23 cellular contexts compared by ENCODE assay signal in genomic region chr17:70040336-70040735, GRCh38. TPM values are rescaled to one million over a fixed set of nuclear protein-coding genes. Genes with fewer than 3 reads are reported as not detected.
DNase-seq lines count a peak whose midpoint lies in the region; ATAC-seq lines count a peak whose summit lies in the region.
"Had no signal": no experiment of that assay in that cellular context is flagged by ENCODE, and none has a peak within 500 bp of the region (broad histone marks: within the 10 kb centered on the region; RNA-seq: fewer than 3 reads in every experiment).

No MANE protein-coding gene starts in this region.

- CTCF ChIA-PET in activated CD4-positive, alpha-beta T cell treated with anti-CD3 and anti-CD28 coated beads for 36 hours (lab: Charles Lee), result no interaction called here

- H3K4me1 Mint-ChIP-seq in activated CD4-positive, alpha-beta T cell treated with anti-CD3 and anti-CD28 coated beads for 36 hours, result no peaks in the 10 kb centered on the region
- H3K4me1 Mint-ChIP-seq: B cell had no signal

- no peaks in the 10 kb centered on the region for H3K36me3 ChIP-seq in HAP-1 (replicated peaks)
- H3K36me3 ChIP-seq: tibial nerve had no signal

- no peak overlapping the region for H3K4me3 ChIP-seq in HAP-1
- H3K4me3 ChIP-seq: tibial nerve had no signal

- H3K9me3 ChIP-seq in HAP-1, result no peaks in the 10 kb centered on the region
- H3K9me3 ChIP-seq: tibial nerve had no signal

- H3K27me3 ChIP-seq in HAP-1 (ENCODE audit: low read depth), result no peaks in the 10 kb centered on the region
- H3K27me3 ChIP-seq: tibial nerve had no signal

- intact Hi-C loops in activated CD4-positive, alpha-beta T cell treated with anti-CD3 and anti-CD28 coated beads for 36 hours (cut with DNase I, micrococcal nuclease), result no loop called here

- no peaks in the 10 kb centered on the region for H3K4me1 ChIP-seq in HAP-1

- no peak for DNase-seq in activated CD4-positive, alpha-beta T cell treated with anti-CD3 and anti-CD28 coated beads for 36 hours
- no peak for DNase-seq in activated CD4-positive, alpha-beta T cell treated with anti-CD3 and anti-CD28 coated beads, Interleukin-2, amount 50 U/mL, for 1 hour
- DNase-seq in amniotic epithelial cell (ENCODE audit: low read depth), result peak; percentile 55
- DNase-seq in fibroblast of peridontal ligament (ENCODE audit: extremely low read depth), result peak; percentile 42
- DNase-seq in stromal cell of bone marrow (ENCODE audit: low read depth), result peak; percentile 79
- no peak for DNase-seq in HAP-1 (ENCODE audit: low spot score in 2 of 2)
- DNase-seq: activated CD4-positive, alpha-beta T cell treated with anti-CD3 and anti-CD28 coated beads for 48 hours; activated gamma-delta T cell treated with Interleukin-2 at 50 U/mL for 16 hours; aorta; glutamatergic neuron; Kasumi-1; NCI-H2107; NCI-H510A; right cardiac atrium; stimulated activated naive CD4-positive, alpha-beta T cell; SW 1271 had no signal

- POLR2A ChIA-PET in activated CD4-positive, alpha-beta T cell treated with anti-CD3 and anti-CD28 coated beads for 36 hours (lab: Charles Lee), result no interaction called here

- ATAC-seq in activated CD4-positive, alpha-beta T cell treated with anti-CD3 and anti-CD28 coated beads for 36 hours, result peak; percentile 77
- no peak for ATAC-seq in GM18867 (IDR thresholded peaks at IDR 0.05; ENCODE audit: unreplicated experiment)
- no peak for ATAC-seq in GM18907 (IDR thresholded peaks at IDR 0.05; ENCODE audit: unreplicated experiment)

- H3K27ac Mint-ChIP-seq in activated CD4-positive, alpha-beta T cell treated with anti-CD3 and anti-CD28 coated beads for 36 hours, result no peak overlapping the region
- H3K27ac Mint-ChIP-seq: B cell had no signal

- no peak overlapping the region for H3K4me3 Mint-ChIP-seq in activated CD4-positive, alpha-beta T cell treated with anti-CD3 and anti-CD28 coated beads for 36 hours
- H3K4me3 Mint-ChIP-seq: B cell had no signal

- in situ Hi-C loops in HAP-1 (cut with MboI; ENCODE audit: low sequenced_read_pairs), result no loop called here

- H3K9me3 Mint-ChIP-seq in activated CD4-positive, alpha-beta T cell treated with anti-CD3 and anti-CD28 coated beads for 36 hours (ENCODE audit: low read depth), result no peaks in the 10 kb centered on the region

- H3K27me3 Mint-ChIP-seq in activated CD4-positive, alpha-beta T cell treated with anti-CD3 and anti-CD28 coated beads for 36 hours, result peaks cover 4% of the 10 kb centered on the region
- H3K27me3 Mint-ChIP-seq: B cell had no signal

- no peaks in the 10 kb centered on the region for H3K36me3 Mint-ChIP-seq in activated CD4-positive, alpha-beta T cell treated with anti-CD3 and anti-CD28 coated beads for 36 hours (ENCODE audit: low read depth)

RNA-seq across cellular contexts. Expression of gene KCNJ16, which starts 34.7 kb away (rescaled TPM):
- total RNA-seq in activated CD4-positive, alpha-beta T cell treated with anti-CD3 and anti-CD28 coated beads for 36 hours, result not detected
- total RNA-seq: B cell, H1, osteocyte, RPMI7951 had no signal

Comparison
In these comparisons a context has a peak if more than half of its experiments do, and no peak if none do; other contexts are left out.
1. DNase-seq: peak in amniotic epithelial cell (single experiment), fibroblast of peridontal ligament (single experiment) and stromal cell of bone marrow (single experiment); none in activated CD4-positive, alpha-beta T cell treated with anti-CD3 and anti-CD28 coated beads for 36 hours (single experiment), activated CD4-positive, alpha-beta T cell treated with anti-CD3 and anti-CD28 coated beads, Interleukin-2, amount 50 U/mL, for 1 hour (single experiment) and HAP-1 (0 of 2).